In the genomic region with DNA sequence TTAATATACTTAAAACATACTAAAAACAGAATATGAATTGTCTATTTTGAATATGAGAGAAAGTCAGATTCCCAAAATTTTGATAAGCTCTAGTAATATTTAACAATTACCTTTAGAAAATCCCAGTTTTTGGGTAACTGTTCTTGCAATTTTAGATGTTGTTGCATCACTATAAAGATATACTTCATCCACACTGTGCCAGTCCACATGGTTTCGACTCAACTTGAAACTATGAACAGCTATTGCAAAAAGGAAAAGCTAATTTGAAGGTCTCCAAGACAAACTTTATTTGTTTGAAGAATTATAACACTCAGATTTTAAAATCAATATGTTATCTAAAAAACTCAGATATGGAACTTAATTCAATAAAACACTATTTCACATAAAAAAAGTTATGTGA, we compare ENCODE assay signal across 1 cellular context.
TF ChIP-seq lines count a peak whose summit lies in the region.

No MANE protein-coding gene starts in this region.

TF ChIP-seq in IMR-90, 13 proteins besides CTCF, POLR2A, EP300 and RAD21:
- TF ChIP-seq BHLHE40 (IDR thresholded peaks at IDR 0.05; ENCODE audit: low read depth, low read length): no peak
- no peak for TF ChIP-seq SMC3 (IDR thresholded peaks at IDR 0.05; ENCODE audit: low read depth, low read length)
- no peak for TF ChIP-seq MAFK (IDR thresholded peaks at IDR 0.05; ENCODE audit: low read depth, low read length)
- peak; percentile 89 for TF ChIP-seq CEBPB (IDR thresholded peaks at IDR 0.05; ENCODE audit: low read depth, low read length)
